ENCODE assay signal across 8 cellular contexts in genomic region chr7:51162724-51163329, GRCh38.
DNase-seq lines count a peak whose midpoint lies in the region; ATAC-seq and TF ChIP-seq lines count a peak whose summit lies in the region.

No MANE protein-coding gene starts in this region.

- no peak overlapping the region for H3K9ac ChIP-seq in OCI-LY1 (ENCODE audit: low read length)
- no peak overlapping the region for H3K9ac ChIP-seq in neural progenitor cell

- H3K4me1 Mint-ChIP-seq in neural progenitor cell: peaks cover 13% of the 10 kb centered on the region

- H3K9me3 Mint-ChIP-seq in neural progenitor cell: no peaks in the 10 kb centered on the region

- H3K4me3 Mint-ChIP-seq in neural progenitor cell: no peak overlapping the region

- TF ChIP-seq CTCF in DOHH2 (IDR thresholded peaks at IDR 0.05; ENCODE audit: low read depth, low read length, poor library complexity, severe bottlenecking) (peak; percentile 98), OCI-LY1 (IDR thresholded peaks at IDR 0.05; ENCODE audit: low read length) (peak; percentile 92), neural progenitor cell (IDR thresholded peaks at IDR 0.05) (peak; percentile 90), suprapubic skin (IDR thresholded peaks at IDR 0.05) (peak; percentile 57 to 73)

- peaks cover 13% of the 10 kb centered on the region for H3K4me1 ChIP-seq in DOHH2 (ENCODE audit: control insufficient read depth, low read length)
- no peaks in the 10 kb centered on the region for H3K4me1 ChIP-seq in OCI-LY1 (ENCODE audit: insufficient read depth, low read length, severe bottlenecking)
- no peaks in the 10 kb centered on the region for H3K4me1 ChIP-seq in neural progenitor cell
- peaks cover 5% of the 10 kb centered on the region for H3K4me1 ChIP-seq in suprapubic skin

- H2AFZ ChIP-seq in OCI-LY1 (ENCODE audit: low read length) (no peak overlapping the region), neural progenitor cell (replicated peaks) (peak overlapping the region; percentile 22)

- no peak overlapping the region for H3K4me3 ChIP-seq in DOHH2 (ENCODE audit: low read length)
- H3K4me3 ChIP-seq in OCI-LY1 (ENCODE audit: low read depth, low read length, poor library complexity, severe bottlenecking): no peak overlapping the region
- no peak overlapping the region for H3K4me3 ChIP-seq in neural progenitor cell
- H3K4me3 ChIP-seq in suprapubic skin: no peak overlapping the region

- H3K9me3 ChIP-seq in DOHH2 (ENCODE audit: control insufficient read depth, insufficient read depth, low read length) (no peaks in the 10 kb centered on the region), OCI-LY1 (ENCODE audit: low read length) (no peaks in the 10 kb centered on the region), neural progenitor cell (ENCODE audit: low read depth) (no peaks in the 10 kb centered on the region), suprapubic skin (no peaks in the 10 kb centered on the region)

- H3K27ac ChIP-seq in DOHH2 (ENCODE audit: low read depth, low read length): no peak overlapping the region
- no peak overlapping the region for H3K27ac ChIP-seq in OCI-LY1 (ENCODE audit: low read depth, low read length, poor library complexity, severe bottlenecking)
- H3K27ac ChIP-seq in neural progenitor cell: no peak overlapping the region
- H3K27ac ChIP-seq in suprapubic skin: no peak overlapping the region

- 17% methylated on average over 9 of the region's 9 CpGs for WGBS in suprapubic skin

- ATAC-seq in GM21619 (IDR thresholded peaks at IDR 0.05; ENCODE audit: unreplicated experiment): peak; percentile 92

- H3F3A ChIP-seq in DOHH2 (ENCODE audit: control insufficient read depth, insufficient read depth): no peaks in the 10 kb centered on the region
- H3F3A ChIP-seq in OCI-LY1 (ENCODE audit: insufficient read depth, low read length): no peaks in the 10 kb centered on the region
- no peaks in the 10 kb centered on the region for H3F3A ChIP-seq in neural progenitor cell (ENCODE audit: low read depth)

- peaks cover 4% of the 10 kb centered on the region for H3K27me3 Mint-ChIP-seq in neural progenitor cell (ENCODE audit: insufficient read depth, low read depth)

- no peaks in the 10 kb centered on the region for H3K79me2 ChIP-seq in DOHH2 (ENCODE audit: control insufficient read depth, low read length)
- H3K79me2 ChIP-seq in OCI-LY1 (ENCODE audit: insufficient read depth, low read length): no peaks in the 10 kb centered on the region
- H3K79me2 ChIP-seq in neural progenitor cell (ENCODE audit: low read depth): no peaks in the 10 kb centered on the region

- peak; percentile 37 for DNase-seq in HuH-7.5 (ENCODE audit: low spot score)
- DNase-seq in activated T-cell treated with anti-CD3 and anti-CD28 coated beads for 48 hours (ENCODE audit: low read depth): peak; percentile 57
- DNase-seq in fibroblast of gingiva (ENCODE audit: low read depth): peak; percentile 61
- DNase-seq in neural progenitor cell (ENCODE audit: low spot score): peak; percentile 88
- DNase-seq in suprapubic skin (ENCODE audit: low spot score in 2 of 2): peak in 1 of 2 donors; percentile 79

- TF ChIP-seq EP300 in suprapubic skin (IDR thresholded peaks at IDR 0.05): no peak

- H3K36me3 ChIP-seq in DOHH2 (ENCODE audit: control insufficient read depth, low read length) (no peaks in the 10 kb centered on the region), OCI-LY1 (ENCODE audit: insufficient read depth, low read length) (no peaks in the 10 kb centered on the region), neural progenitor cell (no peaks in the 10 kb centered on the region), suprapubic skin (no peaks in the 10 kb centered on the region)

- H4K20me1 ChIP-seq in DOHH2 (ENCODE audit: control insufficient read depth, insufficient read depth, low read depth, low read length) (no peaks in the 10 kb centered on the region), OCI-LY1 (ENCODE audit: insufficient read depth, low read length) (no peaks in the 10 kb centered on the region), neural progenitor cell (ENCODE audit: low read depth) (no peaks in the 10 kb centered on the region)

- no peak overlapping the region for H3K27ac Mint-ChIP-seq in neural progenitor cell

- no peaks in the 10 kb centered on the region; the same call in 1 of the 2 replicates for H3K27me3 ChIP-seq in DOHH2 (ENCODE audit: control insufficient read depth, low read length)
- H3K27me3 ChIP-seq in OCI-LY1 (ENCODE audit: insufficient read depth, low read length): no peaks in the 10 kb centered on the region
- H3K27me3 ChIP-seq in neural progenitor cell: no peaks in the 10 kb centered on the region
- peaks cover 3% of the 10 kb centered on the region for H3K27me3 ChIP-seq in suprapubic skin

- H3K4me2 ChIP-seq in DOHH2 (ENCODE audit: low read length): no peak overlapping the region
- no peak overlapping the region for H3K4me2 ChIP-seq in OCI-LY1 (ENCODE audit: low read length)
- H3K4me2 ChIP-seq in neural progenitor cell: no peak overlapping the region

- H3K36me3 Mint-ChIP-seq in neural progenitor cell: no peaks in the 10 kb centered on the region

- no peaks in the 10 kb centered on the region for H3K9me2 ChIP-seq in DOHH2 (replicated peaks; ENCODE audit: control insufficient read depth, low read length)
- H3K9me2 ChIP-seq in OCI-LY1 (ENCODE audit: low read depth, low read length): no peaks in the 10 kb centered on the region

- TF ChIP-seq POLR2A in suprapubic skin (IDR thresholded peaks at IDR 0.05): no peak
